Comparison of ENCODE assay signal across 25 cellular contexts in the genomic region with DNA sequence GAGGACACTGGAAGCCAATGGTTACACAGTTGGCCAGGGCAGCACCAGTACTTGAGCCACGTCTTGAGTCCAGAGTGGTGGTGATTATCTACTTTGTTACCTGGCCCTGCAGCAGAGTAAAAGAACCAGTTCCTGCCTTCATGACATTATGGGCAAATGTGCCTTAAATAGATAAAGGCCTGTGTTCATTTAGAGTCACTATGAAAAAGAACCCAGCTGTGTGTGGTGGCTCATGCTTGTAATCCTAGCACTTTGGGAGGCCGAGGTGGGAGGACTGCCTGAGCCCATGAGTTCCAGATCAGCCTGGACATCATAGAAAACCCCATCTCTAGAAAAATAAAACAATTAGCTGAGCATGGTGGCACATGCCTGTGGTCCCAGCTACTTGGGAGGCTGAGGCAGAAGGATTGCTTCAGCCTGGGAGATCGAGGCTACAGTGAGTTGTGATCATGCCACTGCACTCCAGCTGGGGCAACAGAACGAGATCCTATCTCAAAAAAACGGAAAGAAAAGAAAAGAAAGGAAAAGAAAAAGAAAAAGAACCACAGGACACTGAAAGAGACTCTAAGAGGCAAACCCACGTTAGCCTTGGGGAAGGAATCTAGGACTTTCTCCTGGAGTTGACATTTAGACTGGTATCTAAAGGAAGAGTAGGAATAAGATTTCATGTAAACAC. TPM values are rescaled to one million over a fixed set of nuclear protein-coding genes. Genes with fewer than 3 reads are reported as not detected.
"Had no signal": no experiment of that assay in that cellular context is flagged by ENCODE, and none has a peak within 500 bp of the region (broad histone marks: within the 10 kb centered on the region; RNA-seq: fewer than 3 reads in every experiment).

No MANE protein-coding gene starts in this region.

- H3K27me3 ChIP-seq: MG63 had no signal

- H3K4me1 Mint-ChIP-seq: activated T-helper 17 cell treated with anti-CD3 and anti-CD28 coated beads, Interleukin-2, amount 50 U/mL, for 72 hours had no signal

- ATAC-seq: activated CD4-positive, CD25-positive, alpha-beta regulatory T cell treated with anti-CD3 and anti-CD28 coated beads, Interleukin-2, amount 50 U/mL, for 24 hours; activated CD8-positive, alpha-beta memory T cell treated with anti-CD3 and anti-CD28 coated beads, Interleukin-2, amount 10 ng/mL, durations not matched to agents 7 days and 5 days; activated T-helper 17 cell treated with anti-CD3 and anti-CD28 coated beads, Interleukin-2, amount 50 U/mL, for 72 hours; Right ventricle myocardium inferior; T-cell had no signal

- H3K36me3 Mint-ChIP-seq: activated CD8-positive, alpha-beta memory T cell treated with anti-CD3 and anti-CD28 coated beads, Interleukin-2, amount 10 ng/mL, durations not matched to agents 7 days and 5 days; T-cell had no signal

- H3K27ac Mint-ChIP-seq: activated CD8-positive, alpha-beta memory T cell treated with anti-CD3 and anti-CD28 coated beads, Interleukin-2, amount 10 ng/mL, durations not matched to agents 7 days and 5 days; activated naive CD4-positive, alpha-beta T cell treated with anti-CD3 and anti-CD28 coated beads for 36 hours; activated naive CD8-positive, alpha-beta T cell treated with anti-CD3 and anti-CD28 coated beads, Interleukin-2, amount 10 ng/mL, durations not matched to agents 7 days and 5 days; activated T-helper 17 cell treated with anti-CD3 and anti-CD28 coated beads, Interleukin-2, amount 50 U/mL, for 72 hours had no signal

- H3K4me3 Mint-ChIP-seq: activated CD8-positive, alpha-beta memory T cell treated with anti-CD3 and anti-CD28 coated beads, Interleukin-2, amount 10 ng/mL, durations not matched to agents 7 days and 5 days; activated naive CD4-positive, alpha-beta T cell treated with anti-CD3 and anti-CD28 coated beads for 36 hours; activated naive CD8-positive, alpha-beta T cell treated with anti-CD3 and anti-CD28 coated beads, Interleukin-2, amount 10 ng/mL, durations not matched to agents 7 days and 5 days; activated T-helper 17 cell treated with anti-CD3 and anti-CD28 coated beads, Interleukin-2, amount 50 U/mL, for 72 hours; T-cell had no signal

- H3K4me3 ChIP-seq: breast epithelium, MG63, SK-N-MC had no signal

- DNase-seq: activated CD4-positive, alpha-beta T cell treated with anti-CD3 and anti-CD28 coated beads for 48 hours; activated CD4-positive, alpha-beta T cell treated with anti-CD3 and anti-CD28 coated beads, Interleukin-2, amount 50 U/mL, for 48 hours; activated CD8-positive, alpha-beta memory T cell treated with anti-CD3 and anti-CD28 coated beads, Interleukin-2, amount 10 ng/mL, durations not matched to agents 7 days and 5 days; activated gamma-delta T cell; activated naive CD4-positive, alpha-beta T cell treated with anti-CD3 and anti-CD28 coated beads for 36 hours; activated naive CD8-positive, alpha-beta T cell treated with anti-CD3 and anti-CD28 coated beads, Interleukin-2, amount 10 ng/mL, durations not matched to agents 7 days and 5 days; activated T-cell treated with anti-CD3 and anti-CD28 coated beads, Interleukin-2, amount 50 U/mL, for 48 hours; aorta; caudate nucleus; MG63; MV-4-11; NCI-H1105 treated with DMSO at 0.1 percent for 48 hours; NCI-H1436 treated with DMSO at 0.1 percent for 48 hours; NCI-H187; NCI-H2081; NCI-H510A treated with DMSO at 0.1 percent for 48 hours; T-cell had no signal

- H3K27ac ChIP-seq: breast epithelium, SK-N-MC had no signal

- H3K9me3 Mint-ChIP-seq: activated naive CD4-positive, alpha-beta T cell treated with anti-CD3 and anti-CD28 coated beads for 36 hours; activated naive CD8-positive, alpha-beta T cell treated with anti-CD3 and anti-CD28 coated beads, Interleukin-2, amount 10 ng/mL, durations not matched to agents 7 days and 5 days; activated T-helper 17 cell treated with anti-CD3 and anti-CD28 coated beads, Interleukin-2, amount 50 U/mL, for 72 hours; T-cell had no signal

- H3K36me3 ChIP-seq: breast epithelium had no signal

- H3K9me3 ChIP-seq: breast epithelium, MG63 had no signal

- H3K27me3 Mint-ChIP-seq: activated CD8-positive, alpha-beta memory T cell treated with anti-CD3 and anti-CD28 coated beads, Interleukin-2, amount 10 ng/mL, durations not matched to agents 7 days and 5 days; activated naive CD8-positive, alpha-beta T cell treated with anti-CD3 and anti-CD28 coated beads, Interleukin-2, amount 10 ng/mL, durations not matched to agents 7 days and 5 days; activated T-helper 17 cell treated with anti-CD3 and anti-CD28 coated beads, Interleukin-2, amount 50 U/mL, for 72 hours; T-cell had no signal

RNA-seq across cellular contexts. Expression of gene FOXA3, which starts 25.2 kb away (rescaled TPM):
- total RNA-seq: activated naive CD8-positive, alpha-beta T cell treated with anti-CD3 and anti-CD28 coated beads, Interleukin-2, amount 10 ng/mL, durations not matched to agents 7 days and 5 days; cerebellum; Right ventricle myocardium inferior; RPMI7951; T-helper 2 cell treated with Interferon-gamma antibody and Interleukin-4, amounts not matched to agents 100 ng/mL and 5 ng/mL, for 36 hours had no signal

RNA-seq across cellular contexts. Expression of gene NANOS2, which starts 25.2 kb away (rescaled TPM):
- total RNA-seq: activated naive CD4-positive, alpha-beta T cell treated with anti-CD3 and anti-CD28 coated beads for 36 hours; activated naive CD8-positive, alpha-beta T cell treated with anti-CD3 and anti-CD28 coated beads, Interleukin-2, amount 10 ng/mL, durations not matched to agents 7 days and 5 days; activated T-helper 17 cell treated with anti-CD3 and anti-CD28 coated beads, Interleukin-2, amount 50 U/mL, for 72 hours; aorta; breast epithelium; cerebellum; Right ventricle myocardium inferior; RPMI7951; T-cell; T-helper 2 cell treated with Interferon-gamma antibody and Interleukin-4, amounts not matched to agents 100 ng/mL and 5 ng/mL, for 36 hours had no signal
- polyA plus RNA-seq: aorta had no signal
